Comparison of ENCODE assay signal across 17 cellular contexts in the genomic region with DNA sequence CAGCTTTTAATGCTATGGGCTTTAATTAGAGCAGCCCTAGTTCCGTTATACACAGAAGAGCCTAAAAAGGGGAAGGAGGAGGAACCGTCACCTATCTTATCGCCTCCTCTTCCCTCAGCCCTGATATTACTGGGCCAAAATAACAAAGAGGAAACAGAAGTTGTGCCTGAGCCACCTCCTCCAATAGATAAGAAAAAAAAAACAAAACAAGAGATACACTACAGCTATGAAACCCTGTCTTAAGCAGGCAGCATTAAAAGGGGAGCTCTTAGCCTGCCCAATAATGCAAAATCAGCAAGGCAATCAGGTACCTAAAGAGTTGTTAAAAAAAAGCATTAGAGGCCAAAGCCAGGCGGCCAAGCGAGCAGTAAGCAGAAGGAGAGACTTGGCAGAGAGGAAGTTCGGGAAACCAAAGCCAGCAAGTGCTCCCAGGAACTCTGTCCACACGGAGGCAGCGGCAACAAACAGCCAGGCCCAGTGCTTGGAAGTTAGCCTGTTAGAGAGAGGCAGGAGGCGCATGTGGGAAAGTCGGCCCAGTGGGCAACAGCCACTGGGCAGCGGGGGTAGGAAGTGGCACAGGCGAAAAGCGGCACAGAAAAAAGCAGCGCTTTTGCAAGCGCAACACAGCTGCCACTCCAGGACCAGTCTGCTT. TPM values are rescaled to one million over a fixed set of nuclear protein-coding genes. Genes with fewer than 3 reads are reported as not detected.
DNase-seq lines count a peak whose midpoint lies in the region; ATAC-seq and TF ChIP-seq lines count a peak whose summit lies in the region.
"Had no signal": no experiment of that assay in that cellular context is flagged by ENCODE, and none has a peak within 500 bp of the region (broad histone marks: within the 10 kb centered on the region; RNA-seq: fewer than 3 reads in every experiment).

No MANE protein-coding gene starts in this region.

- TF ChIP-seq CTCF in NB4 (IDR thresholded peaks at IDR 0.05; ENCODE audit: low read depth, low read length) (no peak), liver (IDR thresholded peaks at IDR 0.05; ENCODE audit: low read depth, low read length, missing input control) (no peak), BE2C (IDR thresholded peaks at IDR 0.05; ENCODE audit: low read depth, low read length) (no peak)

- no peaks in the 10 kb centered on the region for H3K27me3 ChIP-seq in liver (ENCODE audit: control insufficient read depth in 4 of 4, insufficient read depth in 4 of 4, low read length in 3 of 4)
- H3K27me3 ChIP-seq in BE2C, result no peaks in the 10 kb centered on the region
- H3K27me3 ChIP-seq: adrenal gland, testis had no signal

- no peak for ATAC-seq in HG03521 (IDR thresholded peaks at IDR 0.05; ENCODE audit: unreplicated experiment)

- 74% methylated on average over 15 of the region's 15 CpGs for WGBS in liver

- H3K4me3 ChIP-seq in NB4 (ENCODE audit: low read depth, low read length) (peak overlapping the region; percentile 51), liver (ENCODE audit: low read depth in 1 of 3, low read length in 3 of 3) (peak overlapping the region in 2 of 3 donors; percentile 3 to 18), BE2C (ENCODE audit: low read depth, low read length) (no peak overlapping the region)
- H3K4me3 ChIP-seq: adrenal gland, smooth muscle cell, testis had no signal

- no peaks in the 10 kb centered on the region for H3K36me3 ChIP-seq in liver (ENCODE audit: control insufficient read depth in 4 of 4, insufficient read depth in 3 of 4, low read depth in 1 of 4, low read length in 3 of 4)
- H3K36me3 ChIP-seq in BE2C, result no peaks in the 10 kb centered on the region
- H3K36me3 ChIP-seq: adrenal gland had no signal

- H3K9me3 ChIP-seq in liver (ENCODE audit: control insufficient read depth in 4 of 4, low read length in 3 of 4), result peaks cover 10 to 25% (median 19%) of the 10 kb centered on the region in 4 donors
- H3K9me3 ChIP-seq in BE2C, result no peaks in the 10 kb centered on the region
- H3K9me3 ChIP-seq: testis had no signal

- no peak overlapping the region for H3K27ac ChIP-seq in liver (ENCODE audit: low read depth in 1 of 2, low read length in 2 of 2)
- H3K27ac ChIP-seq: adrenal gland, testis had no signal

- DNase-seq in NB4 (ENCODE audit: low read depth), result peak; percentile 95
- DNase-seq in anterior cingulate cortex (lab: John Stamatoyannopoulos, UW), result peak in 45 of 58 donors; percentile 1 to 75 (median 35)
- DNase-seq in T1000 (lab: John Stamatoyannopoulos, UW), result no peak
- no peak for DNase-seq in HPDE6-E6E7 (ENCODE audit: extremely low spot score)
- no peak for DNase-seq in BE2C
- DNase-seq: activated T-cell treated with anti-CD3 and anti-CD28 coated beads for 4 hours, Caco-2, islet precursor cell, NCI-H1092 treated with DMSO at 0.1 percent for 48 hours, NCI-H526 treated with DMSO at 0.1 percent for 48 hours, nephron progenitor cell, SHP77 treated with DMSO at 0.1 percent for 48 hours, testis had no signal

- peak; percentile 39 for TF ChIP-seq POLR2A in NB4 (IDR thresholded peaks at IDR 0.05; ENCODE audit: extremely low read depth, insufficient read length)

- no peak for TF ChIP-seq RAD21 in liver (IDR thresholded peaks at IDR 0.05)

- H3K9ac ChIP-seq in liver (ENCODE audit: low read depth in 1 of 2, low read length in 2 of 2), result no peak overlapping the region

- H3K4me1 ChIP-seq in liver (ENCODE audit: control insufficient read depth in 4 of 4, insufficient read depth in 4 of 4, low read length in 3 of 4), result no peaks in the 10 kb centered on the region
- no peaks in the 10 kb centered on the region for H3K4me1 ChIP-seq in BE2C
- H3K4me1 ChIP-seq: adrenal gland, Caco-2, testis had no signal

TF ChIP-seq in liver, 16 proteins besides CTCF, POLR2A, EP300 and RAD21:
- TF ChIP-seq TAF1 (conservative IDR thresholded peaks at IDR 0.05), result no peak
- TF ChIP-seq, protein P1, sequence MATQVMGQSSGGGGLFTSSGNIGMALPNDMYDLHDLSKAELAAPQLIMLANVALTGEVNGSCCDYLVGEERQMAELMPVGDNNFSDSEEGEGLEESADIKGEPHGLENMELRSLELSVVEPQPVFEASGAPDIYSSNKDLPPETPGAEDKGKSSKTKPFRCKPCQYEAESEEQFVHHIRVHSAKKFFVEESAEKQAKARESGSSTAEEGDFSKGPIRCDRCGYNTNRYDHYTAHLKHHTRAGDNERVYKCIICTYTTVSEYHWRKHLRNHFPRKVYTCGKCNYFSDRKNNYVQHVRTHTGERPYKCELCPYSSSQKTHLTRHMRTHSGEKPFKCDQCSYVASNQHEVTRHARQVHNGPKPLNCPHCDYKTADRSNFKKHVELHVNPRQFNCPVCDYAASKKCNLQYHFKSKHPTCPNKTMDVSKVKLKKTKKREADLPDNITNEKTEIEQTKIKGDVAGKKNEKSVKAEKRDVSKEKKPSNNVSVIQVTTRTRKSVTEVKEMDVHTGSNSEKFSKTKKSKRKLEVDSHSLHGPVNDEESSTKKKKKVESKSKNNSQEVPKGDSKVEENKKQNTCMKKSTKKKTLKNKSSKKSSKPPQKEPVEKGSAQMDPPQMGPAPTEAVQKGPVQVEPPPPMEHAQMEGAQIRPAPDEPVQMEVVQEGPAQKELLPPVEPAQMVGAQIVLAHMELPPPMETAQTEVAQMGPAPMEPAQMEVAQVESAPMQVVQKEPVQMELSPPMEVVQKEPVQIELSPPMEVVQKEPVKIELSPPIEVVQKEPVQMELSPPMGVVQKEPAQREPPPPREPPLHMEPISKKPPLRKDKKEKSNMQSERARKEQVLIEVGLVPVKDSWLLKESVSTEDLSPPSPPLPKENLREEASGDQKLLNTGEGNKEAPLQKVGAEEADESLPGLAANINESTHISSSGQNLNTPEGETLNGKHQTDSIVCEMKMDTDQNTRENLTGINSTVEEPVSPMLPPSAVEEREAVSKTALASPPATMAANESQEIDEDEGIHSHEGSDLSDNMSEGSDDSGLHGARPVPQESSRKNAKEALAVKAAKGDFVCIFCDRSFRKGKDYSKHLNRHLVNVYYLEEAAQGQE (IDR thresholded peaks at IDR 0.05), result no peak
- TF ChIP-seq NR2F2 (IDR thresholded peaks at IDR 0.05), result peak; percentile 63
- TF ChIP-seq, protein P2, sequence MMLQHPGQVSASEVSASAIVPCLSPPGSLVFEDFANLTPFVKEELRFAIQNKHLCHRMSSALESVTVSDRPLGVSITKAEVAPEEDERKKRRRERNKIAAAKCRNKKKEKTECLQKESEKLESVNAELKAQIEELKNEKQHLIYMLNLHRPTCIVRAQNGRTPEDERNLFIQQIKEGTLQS (IDR thresholded peaks at IDR 0.05), result no peak
- TF ChIP-seq FOXA1 (IDR thresholded peaks at IDR 0.05), result no peak
- TF ChIP-seq HNF4A (conservative IDR thresholded peaks at IDR 0.05), result no peak
- TF ChIP-seq, protein P3, sequence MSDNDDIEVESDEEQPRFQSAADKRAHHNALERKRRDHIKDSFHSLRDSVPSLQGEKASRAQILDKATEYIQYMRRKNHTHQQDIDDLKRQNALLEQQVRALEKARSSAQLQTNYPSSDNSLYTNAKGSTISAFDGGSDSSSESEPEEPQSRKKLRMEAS (IDR thresholded peaks at IDR 0.05), result no peak

RNA-seq across cellular contexts. Expression of a gene that starts 41.8 kb away (rescaled TPM):
- 1 to 10 TPM; 7.7 to 7.9 TPM for total RNA-seq in liver
- 10 to 100 TPM in 1 of 2 donors, 1 to 10 TPM in 1; 4.7 to 10.9 TPM for polyA plus RNA-seq in liver
- 0.68 TPM for polyA plus RNA-seq in BE2C (2012; ENCODE audit: insufficient read depth, insufficient read length, low read depth)

Comparison
In these comparisons a context has a peak if more than half of its experiments do, and no peak if none do; other contexts are left out.
1. DNase-seq: peak in NB4 (single experiment) and anterior cingulate cortex (45 of 58); none in T1000 (single experiment), HPDE6-E6E7 (single experiment) and BE2C (single experiment).